ENCODE assay signal across 8 cellular contexts in the genomic region with DNA sequence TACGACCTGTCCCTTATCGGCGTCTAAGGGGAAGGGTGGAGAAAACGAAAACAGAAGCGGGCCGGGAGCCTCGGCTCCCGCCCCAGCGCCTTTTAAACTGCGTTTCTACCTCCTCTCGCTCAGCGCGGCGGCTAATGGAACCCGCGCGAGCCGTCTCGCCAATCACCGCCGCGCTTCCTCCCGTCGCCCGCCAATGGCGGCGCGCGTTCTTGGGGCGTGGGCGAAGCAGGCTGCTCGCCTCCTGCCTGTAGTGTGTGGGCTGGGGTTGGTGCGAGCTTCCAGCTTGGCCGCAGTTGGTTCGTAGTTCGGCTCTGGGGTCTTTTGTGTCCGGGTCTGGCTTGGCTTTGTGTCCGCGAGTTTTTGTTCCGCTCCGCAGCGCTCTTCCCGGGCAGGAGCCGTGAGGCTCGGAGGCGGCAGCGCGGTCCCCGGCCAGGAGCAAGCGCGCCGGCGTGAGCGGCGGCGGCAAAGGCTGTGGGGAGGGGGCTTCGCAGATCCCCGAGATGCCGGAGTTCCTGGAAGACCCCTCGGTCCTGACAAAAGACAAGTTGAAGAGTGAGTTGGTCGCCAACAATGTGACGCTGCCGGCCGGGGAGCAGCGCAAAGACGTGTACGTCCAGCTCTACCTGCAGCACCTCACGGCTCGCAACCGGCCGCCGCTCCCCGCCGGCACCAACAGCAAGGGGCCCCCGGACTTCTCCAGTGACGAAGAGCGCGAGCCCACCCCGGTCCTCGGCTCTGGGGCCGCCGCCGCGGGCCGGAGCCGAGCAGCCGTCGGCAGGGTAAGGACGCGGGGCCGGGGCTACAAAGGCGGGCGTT. TPM values are rescaled to one million over a fixed set of nuclear protein-coding genes. Genes with fewer than 3 reads are reported as not detected.
DNase-seq lines count a peak whose midpoint lies in the region; ATAC-seq and TF ChIP-seq lines count a peak whose summit lies in the region.

Gene TMPO, plus strand, starts transcription at position 223 of the 816 bp plus-strand sequence. Its CDS starts 278 bp downstream, at position 501.

- H3K4me3 ChIP-seq in coronary artery, result peak within 1 kb of the TSS; percentile 94

- H3K4me1 Mint-ChIP-seq in activated CD4-positive, alpha-beta T cell treated with anti-CD3 and anti-CD28 coated beads, Interleukin-2, amount 10 ng/mL, durations not matched to agents 7 days and 5 days, result peaks cover 36% of the 10 kb centered on the region

- POLR2A ChIA-PET in activated CD4-positive, alpha-beta T cell treated with anti-CD3 and anti-CD28 coated beads, Interleukin-2, amount 10 ng/mL, durations not matched to agents 7 days and 5 days (lab: Charles Lee), result interaction anchor here (0.8 to 3.8 kb wide), 2 partner anchors 11 to 129 kb away, joined by 3 to 19 read pairs; no protein-coding TSS in a partner anchor

- ATAC-seq in GM19395 (IDR thresholded peaks at IDR 0.05; ENCODE audit: unreplicated experiment), result peak; percentile 78
- peak; percentile 65 for ATAC-seq in HG03558 (IDR thresholded peaks at IDR 0.05; ENCODE audit: extremely low read depth, unreplicated experiment)

- no peak for TF ChIP-seq CTCF in C4-2B (conservative IDR thresholded peaks at IDR 0.05)
- no peak for TF ChIP-seq CTCF in coronary artery (IDR thresholded peaks at IDR 0.05)

- CTCF ChIA-PET in activated CD4-positive, alpha-beta T cell treated with anti-CD3 and anti-CD28 coated beads, Interleukin-2, amount 10 ng/mL, durations not matched to agents 7 days and 5 days (lab: Charles Lee), result interaction anchor here (0.7 to 1.9 kb wide), 9 partner anchors 9 to 32 kb away, joined by 3 to 7 read pairs (median 4); no protein-coding TSS in a partner anchor

- no peaks in the 10 kb centered on the region for H3K9me3 Mint-ChIP-seq in activated CD4-positive, alpha-beta T cell treated with anti-CD3 and anti-CD28 coated beads, Interleukin-2, amount 10 ng/mL, durations not matched to agents 7 days and 5 days

- H3K4me3 Mint-ChIP-seq in activated CD4-positive, alpha-beta T cell treated with anti-CD3 and anti-CD28 coated beads, Interleukin-2, amount 10 ng/mL, durations not matched to agents 7 days and 5 days, result peak within 1 kb of the TSS; percentile 97

- H3K27me3 Mint-ChIP-seq in activated CD4-positive, alpha-beta T cell treated with anti-CD3 and anti-CD28 coated beads, Interleukin-2, amount 10 ng/mL, durations not matched to agents 7 days and 5 days, result no peaks in the 10 kb centered on the region

- H3K36me3 Mint-ChIP-seq in activated CD4-positive, alpha-beta T cell treated with anti-CD3 and anti-CD28 coated beads, Interleukin-2, amount 10 ng/mL, durations not matched to agents 7 days and 5 days (ENCODE audit: low read depth), result peaks cover 50% of the 10 kb centered on the region

- H3K27ac Mint-ChIP-seq in activated CD4-positive, alpha-beta T cell treated with anti-CD3 and anti-CD28 coated beads, Interleukin-2, amount 10 ng/mL, durations not matched to agents 7 days and 5 days, result peak within 1 kb of the TSS; percentile 99

- peak within 1 kb of the TSS; percentile 94 for H3K27ac ChIP-seq in C4-2B
- H3K27ac ChIP-seq in coronary artery, result peak within 1 kb of the TSS; percentile 93 to 95

- DNase-seq in NCI-H748 (lab: John Stamatoyannopoulos, UW; ENCODE audit: unreplicated experiment) (peak; percentile 97), coronary artery (ENCODE audit: low spot score) (peak; percentile 94), left kidney (ENCODE audit: low read depth, low spot score) (peak; percentile 98)
- DNase-seq in activated CD4-positive, alpha-beta T cell treated with anti-CD3 and anti-CD28 coated beads, Interleukin-2, amount 10 ng/mL, durations not matched to agents 7 days and 5 days, result peak; percentile 93
- DNase-seq in stimulated activated CD4-positive, alpha-beta T cell treated with anti-CD3 and anti-CD28 coated beads, Interleukin-1b, Interleukin-23, amount 100 ng/mL, for 48 hours, result peak; percentile 95

RNA-seq across cellular contexts. Expression of gene TMPO, which starts in this region (rescaled TPM):
- 100 to 1,000 TPM; 397 to 419 TPM for total RNA-seq in activated CD4-positive, alpha-beta T cell treated with anti-CD3 and anti-CD28 coated beads, Interleukin-2, amount 10 ng/mL, durations not matched to agents 7 days and 5 days

Comparison
In these comparisons a context has a peak if more than half of its experiments do, and no peak if none do; other contexts are left out.
1. Peak in every context shown above with its lines: DNase-seq, ATAC-seq, H3K4me3 ChIP-seq and H3K27ac ChIP-seq.